In the genomic region with DNA sequence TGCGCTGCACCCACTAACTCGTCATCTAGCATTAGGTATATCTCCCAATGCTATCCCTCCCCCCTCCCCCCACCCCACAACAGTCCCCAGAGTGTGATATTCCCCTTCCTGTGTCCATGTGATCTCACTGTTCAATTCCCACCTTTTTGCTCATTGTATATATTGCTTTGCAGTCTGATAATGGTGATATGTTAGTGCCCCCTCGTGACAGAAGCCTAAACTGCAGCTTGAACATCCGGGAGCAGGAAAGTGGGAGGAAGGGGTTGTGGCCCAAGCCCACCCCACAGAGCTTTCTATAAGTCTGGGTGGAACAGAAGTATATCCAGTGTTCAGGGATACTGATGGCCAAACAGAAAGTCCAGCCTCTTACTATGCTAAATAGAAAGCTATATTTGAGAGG, we compare ENCODE assay signal across 8 cellular contexts. TPM values are rescaled to one million over a fixed set of nuclear protein-coding genes. Genes with fewer than 3 reads are reported as not detected.
DNase-seq lines count a peak whose midpoint lies in the region; ATAC-seq, FAIRE-seq and TF ChIP-seq lines count a peak whose summit lies in the region.
"Not testable (repeated sequence)": the region's sequence is repeated elsewhere in the genome, so short reads cannot be mapped to it uniquely, and the experiment has no call there.

No MANE protein-coding gene starts in this region.

- not testable (repeated sequence) for TF ChIP-seq POLR2A in GM12891 (IDR thresholded peaks at IDR 0.05; ENCODE audit: low read depth, low read length); NB4 (IDR thresholded peaks at IDR 0.05; ENCODE audit: extremely low read depth, insufficient read length)

- not testable (repeated sequence) for H3K4me1 ChIP-seq in effector memory CD4-positive, alpha-beta T cell (ENCODE audit: control insufficient read depth, insufficient read depth, low read length, poor library complexity, severe bottlenecking)

- intact Hi-C loops in left colon (cut with DNase I, micrococcal nuclease) = not testable (repeated sequence)

- DNase-seq in Ammon's horn (ENCODE audit: low spot score) (peak; percentile 17), GM12891 (ENCODE audit: insufficient read length, low spot score) (peak; percentile 1), NB4 (ENCODE audit: low read depth) (peak; percentile 34), SHP77 treated with DMSO at 0.1 percent for 48 hours (lab: John Stamatoyannopoulos, UW) (peak; percentile 15), activated T-cell treated with anti-CD3 and anti-CD28 coated beads for 48 hours (ENCODE audit: low read depth) (peak; percentile 11), left colon (peak in 1 of 2 donors; percentile 37)
- peak in 2 of 3 donors; percentile 8 to 14 for DNase-seq in effector memory CD4-positive, alpha-beta T cell
- peak; percentile 32 for DNase-seq in stimulated activated CD4-positive, alpha-beta T cell treated with anti-CD3 and anti-CD28 coated beads, Interleukin-12 subunit alpha, Interleukin-12 subunit beta, amount 100 ng/mL, for 4 hours

- not testable (repeated sequence) for H3K9me3 ChIP-seq in effector memory CD4-positive, alpha-beta T cell (ENCODE audit: control insufficient read depth, low read length)

- peak; percentile 44 for TF ChIP-seq CTCF in NB4 (IDR thresholded peaks at IDR 0.05; ENCODE audit: low read depth, low read length)

- not testable (repeated sequence) for H3K36me3 ChIP-seq in effector memory CD4-positive, alpha-beta T cell (ENCODE audit: control insufficient read depth, insufficient read depth, low read length)

- peak; percentile 30 for ATAC-seq in left colon

- FAIRE-seq in GM12891 (lab: Jason Lieb, UNC) = peak; percentile 79

- not testable (repeated sequence) for H3K27ac ChIP-seq in effector memory CD4-positive, alpha-beta T cell (ENCODE audit: insufficient read depth, low read length, poor library complexity, severe bottlenecking)

- not testable (repeated sequence) for H3K27me3 ChIP-seq in effector memory CD4-positive, alpha-beta T cell (replicated peaks; ENCODE audit: control insufficient read depth, insufficient read depth, low read length, poor library complexity, severe bottlenecking)

- H3K4me3 ChIP-seq in NB4 (ENCODE audit: low read depth, low read length); effector memory CD4-positive, alpha-beta T cell (ENCODE audit: insufficient read depth, low read depth, low read length, poor library complexity, severe bottlenecking): not testable (repeated sequence)

RNA-seq across cellular contexts. Expression of a gene that starts 29.6 kb away (rescaled TPM):
- 0.39 TPM for polyA plus RNA-seq in GM12891 (2012; ENCODE audit: low read depth, missing spikeins)
- under 1 TPM in 1 of 2 donors, not detected in 1; 0.27 TPM for total RNA-seq in left colon
